1 cellular context compared by ENCODE assay signal in genomic region chr3:152267319-152267689, GRCh38.
TF ChIP-seq lines count a peak whose summit lies in the region.

No MANE protein-coding gene starts in this region.

TF ChIP-seq in liver, 16 proteins besides CTCF, POLR2A, EP300 and RAD21 (continued from another document):
- TF ChIP-seq, protein P1, sequence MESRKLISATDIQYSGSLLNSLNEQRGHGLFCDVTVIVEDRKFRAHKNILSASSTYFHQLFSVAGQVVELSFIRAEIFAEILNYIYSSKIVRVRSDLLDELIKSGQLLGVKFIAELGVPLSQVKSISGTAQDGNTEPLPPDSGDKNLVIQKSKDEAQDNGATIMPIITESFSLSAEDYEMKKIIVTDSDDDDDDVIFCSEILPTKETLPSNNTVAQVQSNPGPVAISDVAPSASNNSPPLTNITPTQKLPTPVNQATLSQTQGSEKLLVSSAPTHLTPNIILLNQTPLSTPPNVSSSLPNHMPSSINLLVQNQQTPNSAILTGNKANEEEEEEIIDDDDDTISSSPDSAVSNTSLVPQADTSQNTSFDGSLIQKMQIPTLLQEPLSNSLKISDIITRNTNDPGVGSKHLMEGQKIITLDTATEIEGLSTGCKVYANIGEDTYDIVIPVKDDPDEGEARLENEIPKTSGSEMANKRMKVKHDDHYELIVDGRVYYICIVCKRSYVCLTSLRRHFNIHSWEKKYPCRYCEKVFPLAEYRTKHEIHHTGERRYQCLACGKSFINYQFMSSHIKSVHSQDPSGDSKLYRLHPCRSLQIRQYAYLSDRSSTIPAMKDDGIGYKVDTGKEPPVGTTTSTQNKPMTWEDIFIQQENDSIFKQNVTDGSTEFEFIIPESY (IDR thresholded peaks at IDR 0.05), result no peak
- TF ChIP-seq NR2F2 (IDR thresholded peaks at IDR 0.05) (no peak), RXRA (IDR thresholded peaks at IDR 0.05) (no peak)
